1 cellular context compared by ENCODE assay signal in the genomic region with DNA sequence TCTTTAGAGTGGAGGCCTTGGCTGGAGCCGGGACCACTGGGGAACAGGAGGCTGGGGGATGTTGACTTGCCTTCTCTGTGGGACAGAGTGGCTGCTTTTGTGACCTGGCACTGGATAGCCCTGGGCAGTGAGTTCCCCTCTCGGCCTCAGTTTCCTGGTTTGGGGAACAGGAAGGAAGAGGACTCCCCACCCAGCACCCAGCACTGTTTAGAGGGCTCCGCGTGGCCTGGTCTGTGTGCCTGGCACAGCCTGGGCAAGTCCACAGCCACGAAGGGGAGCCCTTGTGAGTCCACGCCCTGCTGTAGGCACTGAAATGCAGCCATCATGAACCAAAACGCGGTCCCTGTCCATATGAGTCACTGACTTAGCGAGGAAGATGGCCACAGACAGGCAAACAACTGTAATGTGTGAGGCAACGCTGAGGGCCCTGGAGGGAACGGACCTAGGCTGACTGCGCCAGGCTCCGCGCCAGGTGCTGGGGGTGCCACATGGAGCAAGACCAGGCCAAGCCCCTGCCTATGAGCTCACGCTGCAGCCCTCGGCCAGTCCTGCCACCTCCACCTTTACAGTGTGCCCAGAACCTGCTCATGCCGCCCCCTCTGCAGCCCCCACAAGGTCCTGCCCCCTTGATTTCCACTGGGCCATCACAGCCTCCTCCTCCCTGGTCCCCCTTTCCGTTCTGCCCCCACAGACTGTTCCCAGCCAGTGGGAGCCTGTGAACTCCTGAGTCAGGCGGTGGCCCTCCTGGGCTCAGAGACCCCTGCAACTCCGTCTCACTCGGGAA.
TF ChIP-seq lines count a peak whose summit lies in the region.

No MANE protein-coding gene starts in this region.

TF ChIP-seq in IMR-90, 13 proteins besides CTCF, POLR2A, EP300 and RAD21:
- no peak for TF ChIP-seq MAFK (IDR thresholded peaks at IDR 0.05; ENCODE audit: low read depth, low read length)
- no peak for TF ChIP-seq CEBPB (IDR thresholded peaks at IDR 0.05; ENCODE audit: low read depth, low read length)
- no peak for TF ChIP-seq NFE2L2 (IDR thresholded peaks at IDR 0.05; ENCODE audit: low read depth, low read length)
- TF ChIP-seq MXI1 (IDR thresholded peaks at IDR 0.05; ENCODE audit: borderline replicate concordance, low read depth, low read length), result no peak
- TF ChIP-seq RFX5 (IDR thresholded peaks at IDR 0.05; ENCODE audit: low read depth, low read length), result no peak
